In the genomic region with DNA sequence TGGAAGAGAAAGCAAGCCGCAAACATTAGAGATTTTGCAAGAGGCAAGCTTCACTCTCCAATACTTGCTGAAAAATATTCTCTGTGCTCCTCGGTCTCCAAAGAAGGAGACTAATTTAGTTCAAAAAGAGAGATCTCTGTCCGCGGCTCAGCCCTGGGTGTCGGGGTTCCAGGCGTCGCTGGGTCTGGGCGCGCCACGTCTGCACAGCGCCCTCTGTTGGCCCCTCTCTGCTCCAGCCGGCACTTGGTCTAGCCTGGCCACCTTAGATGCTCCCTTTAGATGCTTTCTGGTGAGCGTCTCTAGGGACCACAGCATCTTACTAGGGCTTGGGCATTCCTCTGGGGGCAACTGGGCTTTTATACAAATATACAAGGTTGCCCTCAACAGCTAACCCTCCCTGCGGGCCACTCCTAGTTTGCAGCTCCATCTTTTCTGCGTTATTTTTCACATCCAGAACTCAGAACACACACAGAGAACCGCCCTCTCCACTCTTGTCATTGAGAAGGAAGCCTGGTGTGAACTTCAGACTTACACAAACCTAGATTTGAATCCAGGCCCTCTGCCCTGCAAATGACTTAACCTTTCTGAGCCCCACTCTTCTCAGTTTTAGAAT, we compare ENCODE assay signal across 10 cellular contexts.
DNase-seq lines count a peak whose midpoint lies in the region; ATAC-seq and TF ChIP-seq lines count a peak whose summit lies in the region.
"Had no signal": no experiment of that assay in that cellular context is flagged by ENCODE, and none has a peak within 500 bp of the region (broad histone marks: within the 10 kb centered on the region; RNA-seq: fewer than 3 reads in every experiment).

No MANE protein-coding gene starts in this region.

- CTCF ChIA-PET in HEK293T (lab: Yijun Ruan, JAX), result interaction anchor here (0.9 to 1.1 kb wide), 3 partner anchors 9 to 18 kb away, joined by 3 to 4 read pairs (median 3); no protein-coding TSS in a partner anchor

- H3K4me3 Mint-ChIP-seq in activated naive CD8-positive, alpha-beta T cell treated with anti-CD3 and anti-CD28 coated beads for 36 hours, result peak overlapping the region; percentile 63

- no peaks in the 10 kb centered on the region for H3K9me3 Mint-ChIP-seq in activated naive CD8-positive, alpha-beta T cell treated with anti-CD3 and anti-CD28 coated beads for 36 hours
- H3K9me3 Mint-ChIP-seq: IgD-negative memory B cell had no signal

- DNase-seq in DND-41, result no peak
- peak; percentile 75 for DNase-seq in HEK293T (ENCODE audit: extremely low spot score)
- DNase-seq in SK-MEL-5 (ENCODE audit: low read depth, low spot score), result peak; percentile 83
- peak; percentile 58 for DNase-seq in activated naive CD8-positive, alpha-beta T cell treated with anti-CD3 and anti-CD28 coated beads for 36 hours
- peak; percentile 64 for DNase-seq in islet precursor cell
- DNase-seq in stimulated activated CD4-positive, alpha-beta T cell treated with anti-CD3 and anti-CD28 coated beads, TNF-alpha, amount 100 ng/mL, for 4 hours (ENCODE audit: low read depth in 3 of 3), result peak; percentile 17 to 31 (median 18)
- DNase-seq in NCI-H1417 treated with DMSO at 0.1 percent for 48 hours (lab: John Stamatoyannopoulos, UW), result no peak
- DNase-seq in NCI-H446 treated with DMSO at 0.1 percent for 48 hours (lab: John Stamatoyannopoulos, UW), result no peak

- H3K27me3 Mint-ChIP-seq in activated naive CD8-positive, alpha-beta T cell treated with anti-CD3 and anti-CD28 coated beads for 36 hours, result peaks cover 10% of the 10 kb centered on the region

- TF ChIP-seq CTCF in DND-41 (IDR thresholded peaks at IDR 0.05; ENCODE audit: borderline replicate concordance, extremely low read depth, low read length, poor library complexity, severe bottlenecking), result peak; percentile 50

- H3K36me3 Mint-ChIP-seq in activated naive CD8-positive, alpha-beta T cell treated with anti-CD3 and anti-CD28 coated beads for 36 hours, result no peaks in the 10 kb centered on the region

- H3K36me3 ChIP-seq in DND-41 (ENCODE audit: insufficient read depth, low read length), result no peaks in the 10 kb centered on the region

- in situ Hi-C loops in SK-MEL-5 (cut with HindIII; ENCODE audit: low pct_unique_long_range_greater_than_20kb, low sequenced_read_pairs), result no loop called here

- peaks cover 7% of the 10 kb centered on the region for H3K4me1 Mint-ChIP-seq in activated naive CD8-positive, alpha-beta T cell treated with anti-CD3 and anti-CD28 coated beads for 36 hours

- no peak overlapping the region for H3K4me3 ChIP-seq in DND-41 (ENCODE audit: low read depth in 1 of 2, low read length in 2 of 2)
- H3K4me3 ChIP-seq: skin epidermis had no signal

- no peak; the same call in 2 of the 3 replicates for ATAC-seq in DND-41 (ENCODE audit: insufficient read depth, low read depth)

- no peak overlapping the region for H3K27ac Mint-ChIP-seq in activated naive CD8-positive, alpha-beta T cell treated with anti-CD3 and anti-CD28 coated beads for 36 hours
- H3K27ac Mint-ChIP-seq: IgD-negative memory B cell had no signal

- H3K27me3 ChIP-seq in DND-41 (ENCODE audit: insufficient read depth, low read length, poor library complexity), result no peaks in the 10 kb centered on the region

- H3K79me2 ChIP-seq in DND-41 (ENCODE audit: insufficient read depth, low read length), result no peaks in the 10 kb centered on the region

- H3K27ac ChIP-seq in DND-41 (ENCODE audit: low read length), result no peak overlapping the region
- H3K27ac ChIP-seq: skin epidermis had no signal

- no peak overlapping the region for H3K9ac ChIP-seq in DND-41 (ENCODE audit: low read depth, low read length)

- H3K9me3 ChIP-seq in DND-41 (ENCODE audit: insufficient read depth, low read length, severe bottlenecking), result peaks cover 2% of the 10 kb centered on the region

- H3K4me2 ChIP-seq in DND-41 (ENCODE audit: insufficient read depth, low read length), result no peak overlapping the region

- POLR2A ChIA-PET in HEK293T (lab: Yijun Ruan, JAX), result no interaction called here

- peaks cover 12% of the 10 kb centered on the region; the same call in 1 of the 2 replicates for H3K4me1 ChIP-seq in DND-41 (ENCODE audit: insufficient read depth, low read length)

- no peaks in the 10 kb centered on the region for H4K20me1 ChIP-seq in DND-41 (ENCODE audit: insufficient read depth, low read length)

- no peak overlapping the region for H2AFZ ChIP-seq in DND-41 (ENCODE audit: low read depth, low read length)

TF ChIP-seq in HEK293T, 16 proteins besides CTCF, POLR2A, EP300 and RAD21:
- TF ChIP-seq FOXM1 (IDR thresholded peaks at IDR 0.05; ENCODE audit: borderline replicate concordance) (no peak), SUZ12 (IDR thresholded peaks at IDR 0.05) (no peak), ELF4 (IDR thresholded peaks at IDR 0.05) (no peak), L3MBTL2 (conservative IDR thresholded peaks at IDR 0.05) (no peak), ZNF384 (IDR thresholded peaks at IDR 0.05) (no peak), FOXK2 (IDR thresholded peaks at IDR 0.05) (no peak)

Comparison
In these comparisons a context has a peak if more than half of its experiments do, and no peak if none do; other contexts are left out.
1. DNase-seq: peak in HEK293T (single experiment), SK-MEL-5 (single experiment), activated naive CD8-positive, alpha-beta T cell treated with anti-CD3 and anti-CD28 coated beads for 36 hours (single experiment), islet precursor cell (single experiment) and stimulated activated CD4-positive, alpha-beta T cell treated with anti-CD3 and anti-CD28 coated beads, TNF-alpha, amount 100 ng/mL, for 4 hours (3 of 3); none in DND-41 (single experiment), NCI-H1417 treated with DMSO at 0.1 percent for 48 hours (single experiment) and NCI-H446 treated with DMSO at 0.1 percent for 48 hours (single experiment).